ENCODE assay signal across 8 cellular contexts in the genomic region with DNA sequence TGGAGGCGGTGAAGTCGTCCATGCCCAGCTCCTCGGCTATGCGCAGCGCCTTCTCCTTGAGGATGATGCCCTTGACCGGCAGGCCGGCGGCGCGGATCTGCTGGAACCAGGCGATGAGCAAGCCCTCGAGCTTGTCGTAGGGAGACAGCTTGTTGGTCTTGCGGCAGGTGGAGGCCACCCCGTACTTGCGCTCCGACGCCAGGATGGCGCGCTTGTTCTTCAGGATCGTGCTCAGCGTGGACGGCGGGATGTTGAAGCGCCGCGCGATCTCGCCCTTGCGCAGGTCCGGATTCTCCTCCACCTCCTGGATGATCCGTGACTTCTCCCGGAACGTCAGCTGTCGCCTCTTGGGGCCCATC. TPM values are rescaled to one million over a fixed set of nuclear protein-coding genes. Genes with fewer than 3 reads are reported as not detected.
DNase-seq lines count a peak whose midpoint lies in the region; ATAC-seq and TF ChIP-seq lines count a peak whose summit lies in the region.

No MANE protein-coding gene starts in this region.

- H3K4me3 Mint-ChIP-seq in naive thymus-derived CD4-positive, alpha-beta T cell, result peak overlapping the region; percentile 76 to 87 (median 83)

- no peaks in the 10 kb centered on the region for H3K27me3 ChIP-seq in naive thymus-derived CD4-positive, alpha-beta T cell (ENCODE audit: control insufficient read depth in 2 of 2, insufficient read depth in 2 of 2, low read length in 2 of 2)

- peak overlapping the region; percentile 62 for H3K27ac ChIP-seq in naive thymus-derived CD4-positive, alpha-beta T cell (ENCODE audit: low read depth, low read length)

- no peak for TF ChIP-seq POLR2A in erythroblast (IDR thresholded peaks at IDR 0.05; ENCODE audit: low read length)

- no peak overlapping the region for H3K4me3 ChIP-seq in naive thymus-derived CD4-positive, alpha-beta T cell (ENCODE audit: low read length)

- peaks cover 0 to 5% (median 0%) of the 10 kb centered on the region in 5 donors for H3K36me3 Mint-ChIP-seq in naive thymus-derived CD4-positive, alpha-beta T cell

- H3K4me1 Mint-ChIP-seq in naive thymus-derived CD4-positive, alpha-beta T cell, result peaks cover 36 to 51% (median 48%) of the 10 kb centered on the region in 7 donors

- CTCF ChIA-PET in naive thymus-derived CD4-positive, alpha-beta T cell (lab: Charles Lee), result interaction anchor here (0.6 to 8.4 kb wide), 8 partner anchors 10 to 299 kb away, joined by 3 to 82 read pairs (median 3); partner anchors contain the start of genes AP5S1 and CDC25B

- DNase-seq in ELR (ENCODE audit: low read depth) (peak; percentile 72), LoVo (ENCODE audit: low spot score) (peak; percentile 47), erythroblast (lab: John Stamatoyannopoulos, UW) (peak; percentile 74 to 75), SKM-1 treated with dmso at 0.1 percent for 144 hours (lab: John Stamatoyannopoulos, UW; ENCODE audit: unreplicated experiment) (no peak), globus pallidus (ENCODE audit: low spot score) (no peak)
- peak; percentile 49 to 60 for DNase-seq in activated CD4-positive, alpha-beta T cell treated with anti-CD3 and anti-CD28 coated beads, Interleukin-2, amount 50 U/mL, for 48 hours
- peak in 5 of 9 donors; percentile 30 to 46 (median 43) for DNase-seq in naive thymus-derived CD4-positive, alpha-beta T cell

- peaks cover 0 to 7% (median 0%) of the 10 kb centered on the region in 3 experiments for H3K36me3 ChIP-seq in naive thymus-derived CD4-positive, alpha-beta T cell (ENCODE audit: control insufficient read depth in 2 of 3, insufficient read depth in 3 of 3, low read length in 3 of 3)

- ATAC-seq in GM21619 (IDR thresholded peaks at IDR 0.05; ENCODE audit: unreplicated experiment), result peak; percentile 12
- peak; percentile 35 for ATAC-seq in naive thymus-derived CD4-positive, alpha-beta T cell

- peaks cover 0 to 1% (median 0%) of the 10 kb centered on the region in 11 donors for H3K9me3 Mint-ChIP-seq in naive thymus-derived CD4-positive, alpha-beta T cell

- intact Hi-C loops in naive thymus-derived CD4-positive, alpha-beta T cell (cut with micrococcal nuclease), result loop anchor here (1.0 to 2.0 kb wide), 10 partner anchors 10 to 299 kb away; partner anchors contain the start of genes AP5S1 (in 2 of the 2), MAVS (in 2 of the 2), CDC25B (in 1 of the 2) and PANK2 (in 1 of the 2)

- peaks cover 0 to 7% (median 0%) of the 10 kb centered on the region in 5 donors for H3K27me3 Mint-ChIP-seq in naive thymus-derived CD4-positive, alpha-beta T cell

- H3K4me1 ChIP-seq in naive thymus-derived CD4-positive, alpha-beta T cell (ENCODE audit: control insufficient read depth in 2 of 2, insufficient read depth in 2 of 2, low read length in 2 of 2), result peaks cover 9 to 10% of the 10 kb centered on the region in 2 donors

- peak overlapping the region; percentile 51 to 90 (median 74) for H3K27ac Mint-ChIP-seq in naive thymus-derived CD4-positive, alpha-beta T cell

- POLR2A ChIA-PET in naive thymus-derived CD4-positive, alpha-beta T cell (lab: Charles Lee), result interaction anchor here (0.8 to 6.0 kb wide), 8 partner anchors 8 to 223 kb away, joined by 3 to 85 read pairs (median 6); partner anchors contain the start of genes ADISSP, AP5S1 and CDC25B

- H3K9me3 ChIP-seq in naive thymus-derived CD4-positive, alpha-beta T cell (ENCODE audit: control insufficient read depth in 2 of 3, low read length in 3 of 3), result no peaks in the 10 kb centered on the region

RNA-seq across cellular contexts. Expression of gene CENPB, which starts 0.4 kb away (rescaled TPM):
- 10 to 100 TPM; 35.3 to 73.6 (median 50.0) TPM for total RNA-seq in naive thymus-derived CD4-positive, alpha-beta T cell
- 1 to 10 TPM; 1.3 to 1.8 TPM for polyA plus RNA-seq in naive thymus-derived CD4-positive, alpha-beta T cell

RNA-seq across cellular contexts. Expression of gene SPEF1, which starts 4.9 kb away (rescaled TPM):
- total RNA-seq in naive thymus-derived CD4-positive, alpha-beta T cell, result under 1 TPM in 3 of 5 experiments, not detected in 2; 0.24 to 0.32 (median 0.29) TPM
- not detected for polyA plus RNA-seq in naive thymus-derived CD4-positive, alpha-beta T cell

RNA-seq across cellular contexts. Expression of gene CDC25B, which starts 10.0 kb away (rescaled TPM):
- total RNA-seq in naive thymus-derived CD4-positive, alpha-beta T cell, result 100 to 1,000 TPM; 166 to 392 (median 281) TPM
- 10 to 100 TPM; 37.0 to 45.7 TPM for polyA plus RNA-seq in naive thymus-derived CD4-positive, alpha-beta T cell

RNA-seq across cellular contexts. Expression of gene ADISSP, which starts 18.6 kb away (rescaled TPM):
- 10 to 100 TPM; 14.0 to 27.4 (median 18.4) TPM for total RNA-seq in naive thymus-derived CD4-positive, alpha-beta T cell
- polyA plus RNA-seq in naive thymus-derived CD4-positive, alpha-beta T cell, result 10 to 100 TPM; 20.7 to 21.7 TPM

RNA-seq across cellular contexts. Expression of gene AP5S1, which starts 34.2 kb away (rescaled TPM):
- 10 to 100 TPM in 4 of 5 experiments, 1 to 10 TPM in 1; 7.9 to 14.0 (median 10.8) TPM for total RNA-seq in naive thymus-derived CD4-positive, alpha-beta T cell
- 10 to 100 TPM; 19.8 to 25.9 TPM for polyA plus RNA-seq in naive thymus-derived CD4-positive, alpha-beta T cell

Comparison
In these comparisons a context has a peak if more than half of its experiments do, and no peak if none do; other contexts are left out.
1. DNase-seq: peak in ELR (single experiment), LoVo (single experiment), activated CD4-positive, alpha-beta T cell treated with anti-CD3 and anti-CD28 coated beads, Interleukin-2, amount 50 U/mL, for 48 hours (2 of 2), erythroblast (2 of 2) and naive thymus-derived CD4-positive, alpha-beta T cell (5 of 9); none in SKM-1 treated with dmso at 0.1 percent for 144 hours (single experiment) and globus pallidus (single experiment).